ENCODE assay signal across 8 cellular contexts in the genomic region with DNA sequence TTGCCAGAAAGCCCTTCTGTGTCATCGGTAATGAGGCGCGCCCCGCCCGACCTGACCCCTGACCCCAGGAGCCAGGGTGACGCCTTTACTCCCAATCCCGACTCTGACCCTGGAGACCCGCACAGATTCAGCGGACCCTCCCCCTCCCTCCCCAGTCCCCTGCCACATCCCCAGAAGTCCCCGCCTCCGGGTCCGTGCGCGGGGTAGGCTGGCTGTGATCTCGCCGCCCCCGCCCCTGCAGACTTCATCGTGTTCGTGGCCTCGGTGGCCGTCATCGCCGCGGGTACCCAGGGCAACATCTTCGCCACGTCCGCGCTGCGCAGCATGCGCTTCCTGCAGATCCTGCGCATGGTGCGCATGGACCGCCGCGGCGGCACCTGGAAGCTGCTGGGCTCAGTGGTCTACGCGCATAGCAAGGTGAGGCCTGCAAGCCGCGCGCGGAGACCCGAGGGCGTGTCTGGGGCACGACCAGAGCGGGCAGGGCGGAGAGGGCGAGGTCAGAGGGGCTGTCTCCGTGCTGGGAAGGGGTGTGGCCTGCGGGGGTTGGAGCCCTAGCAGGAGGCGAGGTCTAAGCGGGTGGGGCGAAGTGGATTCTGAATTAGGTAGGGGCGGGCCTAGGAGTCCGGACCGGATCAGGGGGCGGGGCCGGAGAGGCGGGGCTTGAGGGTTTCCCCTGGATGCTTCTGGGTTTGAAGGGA. TPM values are rescaled to one million over a fixed set of nuclear protein-coding genes. Genes with fewer than 3 reads are reported as not detected.
A peak's percentile ranks its signal among the peaks of the same experiment; 100 is the strongest.
DNase-seq lines count a peak whose midpoint lies in the region; ATAC-seq, FAIRE-seq and TF ChIP-seq lines count a peak whose summit lies in the region.

No MANE protein-coding gene starts in this region.

- H3K9ac ChIP-seq in kidney (ENCODE audit: low read length in 2 of 2) = no peak overlapping the region

- no peak overlapping the region for H3K27ac ChIP-seq in kidney (ENCODE audit: low read depth in 2 of 2, low read length in 2 of 2)

- TF ChIP-seq CTCF in GM06990 (IDR thresholded peaks at IDR 0.05; ENCODE audit: insufficient read depth, low read length, poor library complexity, severe bottlenecking) = no peak
- no peak for TF ChIP-seq CTCF in kidney (IDR thresholded peaks at IDR 0.05; ENCODE audit: borderline replicate concordance, extremely low read depth, insufficient read depth)

- intact Hi-C loops in kidney (cut with DNase I) = no loop called here

- peak; percentile 71 for DNase-seq in GM06990 (ENCODE audit: extremely low read depth, insufficient read length)
- peak; percentile 81 to 91 (median 87) for DNase-seq in T-helper 1 cell
- DNase-seq in amniotic epithelial cell (ENCODE audit: low read depth) = peak; percentile 14
- DNase-seq in kidney = peak; percentile 94
- peak; percentile 69 to 74 (median 69) for DNase-seq in stimulated activated CD4-positive, alpha-beta T cell treated with anti-CD3 and anti-CD28 coated beads, TNF-alpha, amount 100 ng/mL, for 1 hour (ENCODE audit: low read depth in 3 of 3, low spot score in 1 of 3)
- DNase-seq in NK-92 treated with Interleukin-12 subunit alpha and Interleukin-12 subunit beta, amount 100 ng/mL, for 24 hours (lab: John Stamatoyannopoulos, UW) = no peak
- no peak for DNase-seq in SHP77 (lab: John Stamatoyannopoulos, UW)

- no peaks in the 10 kb centered on the region for H3K36me3 ChIP-seq in GM06990 (ENCODE audit: control insufficient read depth, insufficient read depth, low read length)
- H3K36me3 ChIP-seq in kidney (ENCODE audit: control insufficient read depth in 1 of 2, insufficient read depth in 2 of 2, low read length in 2 of 2) = no peaks in the 10 kb centered on the region

- H3K27me3 ChIP-seq in GM06990 (replicated peaks; ENCODE audit: control insufficient read depth, insufficient read depth, low read length) = no peaks in the 10 kb centered on the region; the same call in 1 of the 2 replicates

- ATAC-seq in HG02642 (IDR thresholded peaks at IDR 0.05; ENCODE audit: poor library complexity, unreplicated experiment) = peak; percentile 85

- H3K4me3 ChIP-seq in GM06990 (replicated peaks; ENCODE audit: low read depth, low read length) (peak overlapping the region; percentile 54), kidney (ENCODE audit: low read length in 2 of 2) (peak overlapping the region in 1 of 2 donors; percentile 35)

- no peaks in the 10 kb centered on the region for H3K9me3 ChIP-seq in kidney (ENCODE audit: control insufficient read depth in 1 of 2, low read length in 2 of 2)

- no peak for FAIRE-seq in kidney (lab: Jason Lieb, UNC)

- peaks cover 0 to 4% of the 10 kb centered on the region in 2 donors for H3K4me1 ChIP-seq in kidney (ENCODE audit: control insufficient read depth in 1 of 2, insufficient read depth in 1 of 2, low read depth in 1 of 2, low read length in 2 of 2)

RNA-seq across cellular contexts. Expression of a gene that starts 34.8 kb away (rescaled TPM):
- 1.2 TPM for total RNA-seq in kidney
- 0.65 TPM for polyA plus RNA-seq in kidney (ENCODE audit: insufficient read depth, low read depth, low replicate concordance)

RNA-seq across cellular contexts. Expression of a gene that starts 43.8 kb away (rescaled TPM):
- 78.6 TPM for total RNA-seq in kidney
- polyA plus RNA-seq in kidney (ENCODE audit: insufficient read depth, low read depth, low replicate concordance) = 21.7 TPM

Comparison
In these comparisons a context has a peak if more than half of its experiments do, and no peak if none do; other contexts are left out.
1. DNase-seq: peak in GM06990 (single experiment), T-helper 1 cell (5 of 5), amniotic epithelial cell (single experiment), kidney (single experiment) and stimulated activated CD4-positive, alpha-beta T cell treated with anti-CD3 and anti-CD28 coated beads, TNF-alpha, amount 100 ng/mL, for 1 hour (3 of 3); none in NK-92 treated with Interleukin-12 subunit alpha and Interleukin-12 subunit beta, amount 100 ng/mL, for 24 hours (single experiment) and SHP77 (0 of 2).